In genomic region chr15:87902772-87903388, GRCh38 we compare ENCODE assay signal across 18 cellular contexts.
DNase-seq lines count a peak whose midpoint lies in the region; ATAC-seq and TF ChIP-seq lines count a peak whose summit lies in the region.
"Had no signal": no experiment of that assay in that cellular context is flagged by ENCODE, and none has a peak within 500 bp of the region (broad histone marks: within the 10 kb centered on the region; RNA-seq: fewer than 3 reads in every experiment).

No MANE protein-coding gene starts in this region.

- TF ChIP-seq CTCF in left lung (IDR thresholded peaks at IDR 0.05), result no peak
- TF ChIP-seq CTCF in thoracic aorta (IDR thresholded peaks at IDR 0.05), result no peak

- H3K4me1 Mint-ChIP-seq in immature natural killer cell, result no peaks in the 10 kb centered on the region
- H3K4me1 Mint-ChIP-seq: neural crest cell had no signal

- no peak overlapping the region for H3K27ac Mint-ChIP-seq in immature natural killer cell
- H3K27ac Mint-ChIP-seq: activated T-helper 2 cell treated with anti-CD3 and anti-CD28 coated beads, Interferon-gamma antibody, Interleukin-2, Interleukin-4, amounts not matched to agents 10 μg/mL and 5 μg/mL and 100 μg/mL, durations not matched to agents 14 hours and 24 hours and 36 hours had no signal

- H3K4me3 Mint-ChIP-seq in immature natural killer cell, result no peak overlapping the region
- H3K4me3 Mint-ChIP-seq: neural crest cell had no signal

- H3K27ac ChIP-seq in left lung, result peak overlapping the region in 1 of 2 donors; percentile 74
- H3K27ac ChIP-seq in thoracic aorta, result peak overlapping the region; percentile 68 to 87
- H3K27ac ChIP-seq: testis had no signal

- H3K4me3 ChIP-seq in left lung (no peak overlapping the region), thoracic aorta (peak overlapping the region; percentile 59)
- H3K4me3 ChIP-seq: MG63, testis had no signal

- ATAC-seq in left lung (peak; percentile 24), thoracic aorta (ENCODE audit: insufficient number of reproducible peaks, low FRiP score, low read depth) (peak; percentile 96), GM18858 (IDR thresholded peaks at IDR 0.05; ENCODE audit: unreplicated experiment) (no peak)
- ATAC-seq: HCT116, Panc1 had no signal

- no peaks in the 10 kb centered on the region for H3K36me3 Mint-ChIP-seq in immature natural killer cell

- peaks cover 0 to 10% (median 1%) of the 10 kb centered on the region in 6 donors for H3K9me3 Mint-ChIP-seq in immature natural killer cell
- H3K9me3 Mint-ChIP-seq: activated T-helper 2 cell treated with anti-CD3 and anti-CD28 coated beads, Interferon-gamma antibody, Interleukin-2, Interleukin-4, amounts not matched to agents 10 μg/mL and 5 μg/mL and 100 μg/mL, durations not matched to agents 14 hours and 24 hours and 36 hours; neural crest cell had no signal

- no peaks in the 10 kb centered on the region for H3K9me3 ChIP-seq in left lung
- H3K9me3 ChIP-seq in thoracic aorta, result no peaks in the 10 kb centered on the region
- H3K9me3 ChIP-seq: MG63, testis had no signal

- H3K27me3 ChIP-seq in left lung (peaks cover 0 to under 1% of the 10 kb centered on the region in 2 donors), thoracic aorta (replicated peaks; ENCODE audit: insufficient read depth) (no peaks in the 10 kb centered on the region)
- H3K27me3 ChIP-seq: MG63, testis had no signal

- intact Hi-C loops in left lung (cut with DNase I), result no loop called here

- peaks cover 0 to 1% (median 0%) of the 10 kb centered on the region in 3 donors for H3K27me3 Mint-ChIP-seq in immature natural killer cell (ENCODE audit: low read depth in 3 of 3)

- H3K36me3 ChIP-seq in left lung (no peaks in the 10 kb centered on the region), thoracic aorta (no peaks in the 10 kb centered on the region)
- H3K36me3 ChIP-seq: MG63 had no signal

- DNase-seq in MV-4-11 (lab: John Stamatoyannopoulos, UW), result peak; percentile 97
- peak; percentile 88 for DNase-seq in UCSD-AML1 (lab: John Stamatoyannopoulos, UW; ENCODE audit: unreplicated experiment)
- DNase-seq in left lung, result peak in 1 of 2 donors; percentile 32
- DNase-seq in thoracic aorta (ENCODE audit: low spot score), result peak; percentile 22
- DNase-seq in NCI-H2171 treated with DMSO at 0.1 percent for 48 hours (lab: John Stamatoyannopoulos, UW), result no peak
- no peak for DNase-seq in immature natural killer cell
- no peak for DNase-seq in NCI-H187 treated with DMSO at 0.1 percent for 48 hours (lab: John Stamatoyannopoulos, UW)
- DNase-seq: AML-193, mesendoderm, MG63, NCI-H2081 treated with DMSO at 0.1 percent for 48 hours, NCI-H524 treated with DMSO at 0.1 percent for 48 hours, testis had no signal

- no peaks in the 10 kb centered on the region for H3K4me1 ChIP-seq in left lung
- H3K4me1 ChIP-seq in thoracic aorta (ENCODE audit: control insufficient read depth in 1 of 2, low read depth in 2 of 2), result peaks cover 0 to 33% of the 10 kb centered on the region in 2 donors
- H3K4me1 ChIP-seq: testis had no signal

Comparison
In these comparisons a context has a peak if more than half of its experiments do, and no peak if none do; other contexts are left out.
1. DNase-seq: peak in MV-4-11 (single experiment), UCSD-AML1 (single experiment) and thoracic aorta (single experiment); none in NCI-H2171 treated with DMSO at 0.1 percent for 48 hours (single experiment), immature natural killer cell (0 of 3) and NCI-H187 treated with DMSO at 0.1 percent for 48 hours (single experiment).